In the genomic region with DNA sequence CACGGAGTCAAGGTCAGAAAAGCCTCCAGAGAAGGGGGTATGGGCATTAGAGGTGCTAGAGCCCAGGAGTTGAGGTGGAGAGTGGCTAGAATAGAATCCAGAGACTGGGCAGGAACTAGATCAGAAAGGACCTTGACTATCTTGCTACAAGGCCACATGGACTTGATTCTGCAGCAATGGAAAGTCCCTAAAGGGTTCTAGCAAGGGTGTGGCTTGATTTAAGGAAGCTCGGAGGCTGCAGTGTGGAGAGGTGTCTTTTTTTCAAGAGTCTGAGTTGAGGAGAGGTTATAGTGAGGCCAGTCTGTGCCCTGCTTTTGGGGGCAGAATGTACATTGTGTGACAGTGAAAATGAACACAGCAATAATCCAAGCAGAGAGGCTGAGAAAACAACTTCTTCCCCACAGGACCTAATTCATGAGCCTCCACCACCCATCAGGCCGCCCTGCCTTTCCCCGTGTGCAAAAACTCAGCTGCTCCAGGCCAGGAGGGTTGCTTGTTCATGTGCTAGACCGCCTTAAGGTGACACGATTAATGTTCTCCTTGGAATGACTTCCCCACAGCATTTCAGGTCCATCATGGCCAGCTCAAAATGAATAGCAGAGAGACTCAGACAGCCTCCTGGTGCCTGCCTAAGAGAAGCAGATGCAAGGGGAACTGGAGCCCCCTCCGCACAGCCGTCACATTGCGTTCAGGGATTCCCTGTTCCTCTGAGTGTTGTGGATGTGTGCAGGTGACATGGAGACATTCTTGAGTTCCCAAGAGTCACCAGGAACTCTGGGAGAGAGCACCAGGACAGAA, we compare ENCODE assay signal across 17 cellular contexts. TPM values are rescaled to one million over a fixed set of nuclear protein-coding genes. Genes with fewer than 3 reads are reported as not detected.
"Had no signal": no experiment of that assay in that cellular context is flagged by ENCODE, and none has a peak within 500 bp of the region (broad histone marks: within the 10 kb centered on the region; RNA-seq: fewer than 3 reads in every experiment).

No MANE protein-coding gene starts in this region.

- DNase-seq: activated CD4-positive, alpha-beta T cell treated with anti-CD3 and anti-CD28 coated beads for 36 hours; activated CD8-positive, alpha-beta T cell treated with anti-CD3 and anti-CD28 coated beads for 36 hours; activated naive CD4-positive, alpha-beta T cell treated with Interleukin-2 at 50 U/mL for 16 hours; erythroblast had no signal

- H3K4me3 Mint-ChIP-seq: activated CD4-positive, alpha-beta T cell treated with anti-CD3 and anti-CD28 coated beads for 36 hours; activated CD8-positive, alpha-beta T cell treated with anti-CD3 and anti-CD28 coated beads for 36 hours; naive thymus-derived CD8-positive, alpha-beta T cell; stimulated activated memory B cell treated with anti-CD40 and anti-IgM and Interleukin-4, amounts not matched to agents 10 μg/mL and 1 μg/mL and 100 μg/mL, for 72 hours had no signal

- H3K9ac ChIP-seq: parathyroid adenoma had no signal

- H2AFZ ChIP-seq: hepatocyte, parathyroid adenoma had no signal

- H3K4me2 ChIP-seq: hepatocyte had no signal

- H3K4me1 ChIP-seq: ascending aorta, parathyroid adenoma, tibial nerve had no signal

- H3K36me3 ChIP-seq: ascending aorta, tibial nerve had no signal

- H3K9me3 ChIP-seq: ascending aorta had no signal

- ATAC-seq: activated CD4-positive, alpha-beta T cell treated with anti-CD3 and anti-CD28 coated beads for 36 hours; activated CD8-positive, alpha-beta T cell treated with anti-CD3 and anti-CD28 coated beads for 36 hours; left lobe of liver; naive thymus-derived CD8-positive, alpha-beta T cell; SK-N-SH treated with all-trans-retinoic acid at 6 μM for 48 hours; stimulated activated memory B cell treated with anti-CD40 and anti-IgM and Interleukin-4, amounts not matched to agents 10 μg/mL and 1 μg/mL and 100 μg/mL, for 72 hours had no signal

- H3K9me3 Mint-ChIP-seq: activated CD8-positive, alpha-beta T cell treated with anti-CD3 and anti-CD28 coated beads for 36 hours had no signal

- H3K27ac Mint-ChIP-seq: activated CD4-positive, alpha-beta T cell treated with anti-CD3 and anti-CD28 coated beads for 36 hours; activated CD8-positive, alpha-beta T cell treated with anti-CD3 and anti-CD28 coated beads for 36 hours; stimulated activated memory B cell treated with anti-CD40 and anti-IgM and Interleukin-4, amounts not matched to agents 10 μg/mL and 1 μg/mL and 100 μg/mL, for 72 hours had no signal

- H3K36me3 Mint-ChIP-seq: naive thymus-derived CD8-positive, alpha-beta T cell; stimulated activated memory B cell treated with anti-CD40 and anti-IgM and Interleukin-4, amounts not matched to agents 10 μg/mL and 1 μg/mL and 100 μg/mL, for 72 hours had no signal

- H3K27ac ChIP-seq: ascending aorta, hepatocyte, parathyroid adenoma, tibial nerve had no signal

- H3K27me3 Mint-ChIP-seq: stimulated activated memory B cell treated with anti-CD40 and anti-IgM and Interleukin-4, amounts not matched to agents 10 μg/mL and 1 μg/mL and 100 μg/mL, for 72 hours had no signal

- H3K4me3 ChIP-seq: ascending aorta, hepatocyte, tibial nerve had no signal

- H3K27me3 ChIP-seq: ascending aorta had no signal

RNA-seq across cellular contexts. Expression of gene BEAN1, which starts 8.7 kb away (rescaled TPM):
- total RNA-seq: activated CD4-positive, alpha-beta T cell treated with anti-CD3 and anti-CD28 coated beads for 36 hours; activated CD8-positive, alpha-beta T cell treated with anti-CD3 and anti-CD28 coated beads for 36 hours; ascending aorta; bronchial epithelial cell; lung microvascular endothelial cell; mononuclear cell; naive thymus-derived CD8-positive, alpha-beta T cell; T-helper 1 cell treated with Interleukin-12 subunit alpha and Interleukin-12 subunit beta and Interleukin-4 antibody, amounts not matched to agents 30 ng/mL and 1 ng/mL, for 36 hours had no signal
- polyA plus RNA-seq: naive thymus-derived CD8-positive, alpha-beta T cell had no signal

RNA-seq across cellular contexts. Expression of gene CDH5, which starts 51.9 kb away (rescaled TPM):
- total RNA-seq: activated CD4-positive, alpha-beta T cell treated with anti-CD3 and anti-CD28 coated beads for 36 hours; activated CD8-positive, alpha-beta T cell treated with anti-CD3 and anti-CD28 coated beads for 36 hours; bronchial epithelial cell; chondrocyte; naive thymus-derived CD8-positive, alpha-beta T cell; T-helper 1 cell treated with Interleukin-12 subunit alpha and Interleukin-12 subunit beta and Interleukin-4 antibody, amounts not matched to agents 30 ng/mL and 1 ng/mL, for 36 hours had no signal
- polyA plus RNA-seq: naive thymus-derived CD8-positive, alpha-beta T cell had no signal
